Comparison of ENCODE assay signal across 15 cellular contexts in genomic region chr1:64387382-64388066, GRCh38.
"Had no signal": no experiment of that assay in that cellular context is flagged by ENCODE, and none has a peak within 500 bp of the region (broad histone marks: within the 10 kb centered on the region; RNA-seq: fewer than 3 reads in every experiment).

No MANE protein-coding gene starts in this region.

- H3K4me3 ChIP-seq: cardiac muscle cell, esophagus squamous epithelium, lower lobe of right lung, tibial artery had no signal

- H3K27me3 ChIP-seq: cardiac muscle cell, esophagus squamous epithelium, tibial artery had no signal

- H3K9me3 ChIP-seq: esophagus squamous epithelium, lower lobe of right lung had no signal

- H3K4me1 ChIP-seq: esophagus squamous epithelium, lower lobe of right lung had no signal

- DNase-seq: activated CD4-positive, alpha-beta T cell treated with anti-CD3 and anti-CD28 coated beads for 36 hours; activated CD4-positive, alpha-beta T cell treated with anti-CD3 and anti-CD28 coated beads, Interleukin-2, amount 50 U/mL, for 48 hours; activated gamma-delta T cell treated with Interleukin-2 at 50 U/mL for 16 hours; activated naive CD8-positive, alpha-beta T cell treated with anti-CD3 and anti-CD28 coated beads for 36 hours; effector memory CD8-positive, alpha-beta T cell; esophagus squamous epithelium; lower lobe of right lung; stimulated activated CD4-positive, alpha-beta T cell treated with anti-CD3 and anti-CD28 coated beads, Interleukin-12 subunit alpha, Interleukin-12 subunit beta, amount 100 ng/mL, for 4 hours; stimulated activated CD4-positive, alpha-beta T cell treated with anti-CD3 and anti-CD28 coated beads, Interleukin-1b, Interleukin-23, amount 100 ng/mL, for 48 hours; stimulated activated CD8-positive, alpha-beta memory T cell treated with anti-CD3 and anti-CD28 coated beads, Interleukin-4, amount 100 ng/mL, for 48 hours; stimulated activated naive CD4-positive, alpha-beta T cell; tibial artery had no signal

- H3K27ac ChIP-seq: cardiac muscle cell, esophagus squamous epithelium, lower lobe of right lung, tibial artery had no signal

- ATAC-seq: activated CD4-positive, alpha-beta T cell treated with anti-CD3 and anti-CD28 coated beads for 36 hours; effector memory CD8-positive, alpha-beta T cell; lower lobe of right lung; natural killer cell treated with Interleukin-12 subunit alpha and Interleukin-12 subunit beta and Interleukin-15 and Interleukin-18, amount 100 ng/mL, for 72 hours; WTC11 had no signal

- H3K36me3 ChIP-seq: cardiac muscle cell, esophagus squamous epithelium, lower lobe of right lung, tibial artery had no signal
